ENCODE assay signal across 28 cellular contexts in genomic region chr6:129978148-129978916, GRCh38.
"Had no signal": no experiment of that assay in that cellular context is flagged by ENCODE, and none has a peak within 500 bp of the region (broad histone marks: within the 10 kb centered on the region; RNA-seq: fewer than 3 reads in every experiment).

No MANE protein-coding gene starts in this region.

- H3K9me3 ChIP-seq: ovary, testis, transverse colon, upper lobe of right lung had no signal

- H2AFZ ChIP-seq: neural progenitor cell, parathyroid adenoma had no signal

- H3K4me2 ChIP-seq: neural progenitor cell, smooth muscle cell had no signal

- H3K4me1 ChIP-seq: neural progenitor cell, parathyroid adenoma, psoas muscle, spleen, suprapubic skin, testis, tibial artery, transverse colon, upper lobe of right lung, uterus had no signal

- H3K9ac ChIP-seq: neural progenitor cell, parathyroid adenoma had no signal

- DNase-seq: natural killer cell; occipital lobe; ovary; posterior cingulate gyrus; psoas muscle; right cardiac atrium; spleen; stimulated activated CD4-positive, alpha-beta T cell treated with anti-CD3 and anti-CD28 coated beads, Interleukin-12 subunit alpha, Interleukin-12 subunit beta, amount 100 ng/mL, for 4 hours; stimulated activated CD4-positive, alpha-beta T cell treated with anti-CD3 and anti-CD28 coated beads, Interleukin-1b, Interleukin-23, amount 100 ng/mL, for 48 hours; stimulated activated CD4-positive, alpha-beta T cell treated with anti-CD3 and anti-CD28 coated beads, Interleukin-4, amount 100 ng/mL, for 1 hour; stimulated activated CD4-positive, alpha-beta T cell treated with anti-CD3 and anti-CD28 coated beads, Interleukin-4, amount 100 ng/mL, for 4 hours; stimulated activated CD8-positive, alpha-beta memory T cell treated with anti-CD3 and anti-CD28 coated beads, Interleukin-4, amount 100 ng/mL, for 48 hours; stimulated activated naive CD4-positive, alpha-beta T cell; stimulated activated naive CD8-positive, alpha-beta T cell treated with anti-CD3 and anti-CD28 coated beads, Interleukin-15, amount 100 ng/mL, for 72 hours; stimulated activated naive CD8-positive, alpha-beta T cell treated with anti-CD3 and anti-CD28 coated beads, Interleukin-15, Interleukin-2, amounts not matched to agents 100 U/mL and 50 U/mL, for 24 hours; substantia nigra; testis; tibial artery; transverse colon; upper lobe of right lung; uterus had no signal

- H3K36me3 ChIP-seq: neural progenitor cell, ovary, spleen, suprapubic skin, tibial artery, transverse colon, upper lobe of right lung, uterus had no signal

- H3K27ac ChIP-seq: neural progenitor cell, ovary, parathyroid adenoma, psoas muscle, skin epidermis, spleen, suprapubic skin, testis, tibial artery, transverse colon, upper lobe of right lung, uterus had no signal

- H3K79me2 ChIP-seq: parathyroid adenoma had no signal

- H3K27me3 ChIP-seq: neural progenitor cell, ovary, spleen, suprapubic skin, testis, tibial artery, transverse colon, upper lobe of right lung, uterus had no signal

- H3K4me3 ChIP-seq: neural progenitor cell, ovary, psoas muscle, skin epidermis, smooth muscle cell, spleen, suprapubic skin, testis, tibial artery, transverse colon, upper lobe of right lung, uterus had no signal

- ATAC-seq: natural killer cell; psoas muscle; right cardiac atrium; sciatic nerve; stimulated activated memory B cell treated with anti-CD40 and anti-IgM and Interleukin-4, amounts not matched to agents 10 μg/mL and 1 μg/mL and 100 μg/mL, for 72 hours; stimulated activated naive CD8-positive, alpha-beta T cell treated with anti-CD3 and anti-CD28 coated beads, Interleukin-15, amount 100 ng/mL, for 72 hours; stimulated activated naive CD8-positive, alpha-beta T cell treated with anti-CD3 and anti-CD28 coated beads, Interleukin-15, Interleukin-2, amounts not matched to agents 100 U/mL and 50 U/mL, for 24 hours; upper lobe of right lung had no signal
